9 cellular contexts compared by ENCODE assay signal in genomic region chr18:5238371-5238758, GRCh38. TPM values are rescaled to one million over a fixed set of nuclear protein-coding genes. Genes with fewer than 3 reads are reported as not detected.
DNase-seq lines count a peak whose midpoint lies in the region; ATAC-seq and TF ChIP-seq lines count a peak whose summit lies in the region.
"Had no signal": no experiment of that assay in that cellular context is flagged by ENCODE, and none has a peak within 500 bp of the region (broad histone marks: within the 10 kb centered on the region; RNA-seq: fewer than 3 reads in every experiment).

No MANE protein-coding gene starts in this region.

- H3K4me1 Mint-ChIP-seq in GM23338 (peaks cover 13% of the 10 kb centered on the region; the same call in 2 of the 3 replicates), nephron progenitor cell (peaks cover 45% of the 10 kb centered on the region)
- H3K4me1 Mint-ChIP-seq in activated T-helper 17 cell treated with anti-CD3 and anti-CD28 coated beads, Interleukin-2, amount 50 U/mL, for 72 hours, result peaks cover 12% of the 10 kb centered on the region

- no peaks in the 10 kb centered on the region for H3K9me3 ChIP-seq in tibial nerve

- H3K27me3 ChIP-seq in GM23338 (ENCODE audit: insufficient read depth) (peaks cover 19% of the 10 kb centered on the region), tibial nerve (no peaks in the 10 kb centered on the region)

- TF ChIP-seq CTCF in GM12864 (IDR thresholded peaks at IDR 0.05; ENCODE audit: low read depth, low read length, missing control alignments) (no peak), GM23338 (conservative IDR thresholded peaks at IDR 0.05; ENCODE audit: low read depth in 2 of 2) (no peak), fibroblast of pulmonary artery (IDR thresholded peaks at IDR 0.05; ENCODE audit: low read length, missing control alignments) (no peak), nephron progenitor cell (IDR thresholded peaks at IDR 0.05) (no peak), tibial nerve (IDR thresholded peaks at IDR 0.05) (no peak)

- H3K4me3 ChIP-seq in GM12864 (ENCODE audit: low read depth, low read length), result peak overlapping the region; percentile 83
- H3K4me3 ChIP-seq in GM23338, result peak overlapping the region; percentile 91
- peak overlapping the region; percentile 80 for H3K4me3 ChIP-seq in fibroblast of pulmonary artery (replicated peaks; ENCODE audit: low read depth, low read length)
- peak overlapping the region; percentile 66 to 88 (median 74) for H3K4me3 ChIP-seq in tibial nerve

- no peaks in the 10 kb centered on the region for H3K36me3 Mint-ChIP-seq in GM23338 (ENCODE audit: low read depth)
- H3K36me3 Mint-ChIP-seq in activated T-helper 17 cell treated with anti-CD3 and anti-CD28 coated beads, Interleukin-2, amount 50 U/mL, for 72 hours (ENCODE audit: low read depth), result peaks cover 38% of the 10 kb centered on the region
- peaks cover 43% of the 10 kb centered on the region for H3K36me3 Mint-ChIP-seq in nephron progenitor cell (ENCODE audit: low read depth)

- H3K27ac ChIP-seq in GM23338 (ENCODE audit: low read depth), result peak overlapping the region; percentile 95
- H3K27ac ChIP-seq in tibial nerve, result peak overlapping the region; percentile 97 to 99 (median 98)

- TF ChIP-seq POLR2A in tibial nerve (IDR thresholded peaks at IDR 0.05), result no peak

- peaks cover 15% of the 10 kb centered on the region for H3K4me1 ChIP-seq in GM23338 (ENCODE audit: insufficient read depth)
- peaks cover 0 to 44% (median 16%) of the 10 kb centered on the region in 4 donors for H3K4me1 ChIP-seq in tibial nerve

- H3K79me2 ChIP-seq in GM23338 (replicated peaks; ENCODE audit: insufficient read depth), result peaks cover 4% of the 10 kb centered on the region; the same call in 1 of the 2 replicates

- no peaks in the 10 kb centered on the region for H3K36me3 ChIP-seq in GM23338 (ENCODE audit: insufficient read depth)
- peaks cover 0 to 32% (median 0%) of the 10 kb centered on the region in 3 donors for H3K36me3 ChIP-seq in tibial nerve

- peak overlapping the region; percentile 99 for H2AFZ ChIP-seq in GM23338

- TF ChIP-seq EP300 in tibial nerve (IDR thresholded peaks at IDR 0.05), result no peak

- H3K9me2 ChIP-seq in GM23338 (ENCODE audit: insufficient read depth), result no peaks in the 10 kb centered on the region

- H3K4me3 Mint-ChIP-seq in GM23338, result peak overlapping the region; percentile 97
- H3K4me3 Mint-ChIP-seq in activated T-helper 17 cell treated with anti-CD3 and anti-CD28 coated beads, Interleukin-2, amount 50 U/mL, for 72 hours, result peak overlapping the region; percentile 95
- peak overlapping the region; percentile 98 for H3K4me3 Mint-ChIP-seq in nephron progenitor cell

- H3K27ac Mint-ChIP-seq in GM23338 (peak overlapping the region; percentile 96), nephron progenitor cell (peak overlapping the region; percentile 100)
- peak overlapping the region; percentile 95 for H3K27ac Mint-ChIP-seq in activated T-helper 17 cell treated with anti-CD3 and anti-CD28 coated beads, Interleukin-2, amount 50 U/mL, for 72 hours

- H3K9me3 Mint-ChIP-seq in GM23338 (peaks cover 2% of the 10 kb centered on the region; the same call in 1 of the 3 replicates), nephron progenitor cell (peaks cover 27% of the 10 kb centered on the region)
- H3K9me3 Mint-ChIP-seq in activated T-helper 17 cell treated with anti-CD3 and anti-CD28 coated beads, Interleukin-2, amount 50 U/mL, for 72 hours, result no peaks in the 10 kb centered on the region

- no peaks in the 10 kb centered on the region; the same call in 1 of the 2 replicates for H3F3A ChIP-seq in GM23338 (replicated peaks; ENCODE audit: low read depth)

- peak; percentile 56 for ATAC-seq in GM23338
- ATAC-seq in activated T-helper 17 cell treated with anti-CD3 and anti-CD28 coated beads, Interleukin-2, amount 50 U/mL, for 72 hours (replicated peaks), result peak; percentile 50

- 1% methylated on average over 12 to 25 of the region's 30 CpGs for whole genome bisulfite sequencing in tibial nerve, 2 donors

- peak; percentile 0 for DNase-seq in GM12864 (ENCODE audit: low read depth)
- DNase-seq in GM23338 (ENCODE audit: low spot score), result peak; percentile 38
- peak; percentile 44 for DNase-seq in NAMALWA (ENCODE audit: low spot score)
- DNase-seq in fibroblast of pulmonary artery (ENCODE audit: low read depth), result peak; percentile 37
- DNase-seq in nephron progenitor cell, result peak; percentile 56
- peak in 1 of 2 donors; percentile 16 for DNase-seq in tibial nerve (ENCODE audit: low spot score in 2 of 2)
- DNase-seq in SK-N-DZ (ENCODE audit: low spot score), result no peak

- peaks cover 5% of the 10 kb centered on the region; the same call in 1 of the 2 replicates for H4K20me1 ChIP-seq in GM23338 (replicated peaks; ENCODE audit: insufficient read depth)

- H3K27me3 Mint-ChIP-seq in GM23338 (ENCODE audit: insufficient read depth, low read depth, poor library complexity), result peaks cover 3% of the 10 kb centered on the region
- no peaks in the 10 kb centered on the region for H3K27me3 Mint-ChIP-seq in activated T-helper 17 cell treated with anti-CD3 and anti-CD28 coated beads, Interleukin-2, amount 50 U/mL, for 72 hours
- peaks cover 9% of the 10 kb centered on the region for H3K27me3 Mint-ChIP-seq in nephron progenitor cell (ENCODE audit: low read depth, poor library complexity)

- H3K4me2 ChIP-seq in GM23338, result peak overlapping the region; percentile 98

TF ChIP-seq in GM23338, 12 proteins besides CTCF, POLR2A, EP300 and RAD21 (continues in another document):
- TF ChIP-seq CREB1 (CRISPR knock-in tag; IDR thresholded peaks at IDR 0.05; ENCODE audit: low read depth) (no peak), POLR2AphosphoS5 (IDR thresholded peaks at IDR 0.05; ENCODE audit: low read depth) (no peak), ETS1 (IDR thresholded peaks at IDR 0.05) (no peak), ZNF331 (CRISPR knock-in tag; IDR thresholded peaks at IDR 0.05; ENCODE audit: low read depth) (no peak), EZH2phosphoT487 (IDR thresholded peaks at IDR 0.05; ENCODE audit: unreplicated experiment) (no peak), NANOG (IDR thresholded peaks at IDR 0.05; ENCODE audit: borderline replicate concordance) (no peak), REST (IDR thresholded peaks at IDR 0.05; ENCODE audit: unreplicated experiment) (no peak), STAT1 (IDR thresholded peaks at IDR 0.05; ENCODE audit: unreplicated experiment) (no peak)

RNA-seq across cellular contexts. Expression of gene AKAIN1, which starts 41.3 kb away (rescaled TPM):
- not detected in 2 replicates for total RNA-seq in GM23338 (2014; rRNA removed; shearing (Covaris generic))
- not detected in 2 replicates for polyA plus RNA-seq in GM23338 (2016; fragmentation: Nextera tagmentation; extraction: Ambion mirVana)
- not detected for total RNA-seq in activated T-helper 17 cell treated with anti-CD3 and anti-CD28 coated beads, Interleukin-2, amount 50 U/mL, for 72 hours
- not detected for total RNA-seq in tibial nerve
- polyA plus RNA-seq in SK-N-DZ (2014; cell fraction: cytosol; rRNA removed), result 9.6 and 10.2 TPM in 2 replicates
- polyA plus RNA-seq in SK-N-DZ (2014; cell fraction: nucleus; rRNA removed), result 4.8 and 5.7 TPM in 2 replicates
- total RNA-seq: dermis microvascular lymphatic vessel endothelial cell had no signal

RNA-seq across cellular contexts. Expression of gene ZBTB14, which starts 57.2 kb away (rescaled TPM):
- 14.0 and 16.8 TPM in 2 replicates for total RNA-seq in GM23338 (2014; rRNA removed; shearing (Covaris generic))
- polyA plus RNA-seq in GM23338 (2016; fragmentation: Nextera tagmentation; extraction: Ambion mirVana), result 5.2 and 6.0 TPM in 2 replicates
- 10 to 100 TPM; 13.2 to 16.1 TPM for total RNA-seq in activated T-helper 17 cell treated with anti-CD3 and anti-CD28 coated beads, Interleukin-2, amount 50 U/mL, for 72 hours
- 10 to 100 TPM in 3 of 4 donors, 1 to 10 TPM in 1; 9.8 to 13.3 (median 11.1) TPM for total RNA-seq in tibial nerve
- 15.6 and 17.2 TPM in 2 replicates for polyA plus RNA-seq in SK-N-DZ (2014; cell fraction: cytosol; rRNA removed)
- polyA plus RNA-seq in SK-N-DZ (2014; cell fraction: nucleus; rRNA removed), result 23.4 and 28.2 TPM in 2 replicates
